1 cellular context compared by ENCODE assay signal in the genomic region with DNA sequence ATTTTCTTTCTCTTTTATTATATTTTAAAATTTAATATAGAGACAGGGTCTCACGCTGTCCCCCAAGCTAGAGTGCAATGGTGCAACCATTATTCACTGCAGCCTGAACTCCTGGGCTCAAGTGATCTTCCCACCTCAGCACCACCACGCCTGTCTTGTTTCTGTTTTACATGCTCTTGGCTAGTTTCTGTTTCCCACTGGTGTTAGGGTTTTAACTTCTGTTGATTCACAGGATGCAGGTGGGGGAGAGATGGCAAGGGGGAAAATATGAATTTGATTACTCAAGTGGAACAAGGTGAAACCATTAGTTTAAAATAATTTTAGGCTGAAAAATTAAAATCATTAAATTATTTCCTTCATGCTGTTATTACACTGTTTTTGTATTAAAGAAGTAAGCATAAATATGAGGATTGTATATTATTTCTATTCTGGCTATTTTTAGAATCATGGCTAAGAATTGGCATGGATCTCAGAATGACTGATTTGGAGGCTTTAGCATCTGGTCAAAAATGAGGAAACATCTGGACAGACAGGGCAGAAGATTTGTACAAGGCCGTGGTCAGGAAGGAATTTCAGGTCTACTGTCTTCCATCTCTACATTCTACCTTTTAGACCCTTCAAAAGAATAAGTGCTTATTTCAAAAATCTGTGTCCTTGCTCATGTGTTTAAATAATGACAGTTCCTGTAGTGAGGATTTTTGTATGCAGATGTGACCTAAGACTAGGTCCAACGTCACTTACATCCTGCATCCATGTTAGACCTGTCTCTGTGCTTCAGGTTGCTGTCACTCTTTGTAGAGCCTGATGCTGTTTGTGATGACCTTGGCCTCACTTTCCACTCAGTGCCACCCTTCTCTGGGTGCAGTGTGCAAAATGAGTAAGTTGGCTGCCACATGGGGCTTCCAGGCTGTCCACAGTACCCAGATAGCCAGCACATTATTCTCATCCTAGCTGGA.
TF ChIP-seq lines count a peak whose summit lies in the region.

No MANE protein-coding gene starts in this region.

TF ChIP-seq in GM12878, 131 proteins besides CTCF, POLR2A, EP300 and RAD21 (continued from another document and continues in another):
- TF ChIP-seq E2F4 (IDR thresholded peaks at IDR 0.05; ENCODE audit: low read depth, low read length) (no peak), CEBPB (IDR thresholded peaks at IDR 0.05; ENCODE audit: borderline replicate concordance in 1 of 2, low read depth in 2 of 2, low read length in 2 of 2) (no peak), EGR1 (IDR thresholded peaks at IDR 0.05; ENCODE audit: borderline replicate concordance in 1 of 2, low read depth in 2 of 2, low read length in 2 of 2) (no peak), KAT2A (conservative IDR thresholded peaks at IDR 0.05; ENCODE audit: control insufficient read depth, low read depth, low read length) (no peak), POLR2AphosphoS2 (IDR thresholded peaks at IDR 0.05; ENCODE audit: low read depth, low read length) (no peak), TARDBP (IDR thresholded peaks at IDR 0.05; ENCODE audit: borderline replicate concordance) (no peak), NR2C2 (IDR thresholded peaks at IDR 0.05; ENCODE audit: borderline replicate concordance, control insufficient read depth, insufficient read length, low read depth) (no peak), NFYA (IDR thresholded peaks at IDR 0.05; ENCODE audit: borderline replicate concordance, low read depth, low read length) (no peak), MLLT1 (IDR thresholded peaks at IDR 0.05) (no peak), SMC3 (IDR thresholded peaks at IDR 0.05; ENCODE audit: borderline replicate concordance, low read length) (peak; percentile 13; the same call in 1 of the 2 replicates), NR2C1 (IDR thresholded peaks at IDR 0.05) (no peak), PML (IDR thresholded peaks at IDR 0.05; ENCODE audit: low read length) (no peak), USF2 (IDR thresholded peaks at IDR 0.05; ENCODE audit: borderline replicate concordance, low read depth, low read length) (no peak), MTA2 (IDR thresholded peaks at IDR 0.05; ENCODE audit: low read depth) (peak; percentile 68), NR2F1 (conservative IDR thresholded peaks at IDR 0.05) (no peak), MXI1 (IDR thresholded peaks at IDR 0.05; ENCODE audit: low read depth, low read length) (peak; percentile 59; the same call in 1 of the 2 replicates), BHLHE40 (IDR thresholded peaks at IDR 0.05; ENCODE audit: borderline replicate concordance in 1 of 2, low read depth in 2 of 2, low read length in 1 of 2) (no peak), GABPA (IDR thresholded peaks at IDR 0.05; ENCODE audit: low read depth) (no peak), FOXM1 (IDR thresholded peaks at IDR 0.05; ENCODE audit: low read depth, low read length) (peak; percentile 70; the same call in 1 of the 2 replicates), SIX5 (IDR thresholded peaks at IDR 0.05; ENCODE audit: low read depth, low read length, severe bottlenecking) (no peak), E2F8 (IDR thresholded peaks at IDR 0.05; ENCODE audit: low read depth, partially characterized antibody) (no peak), BACH1 (IDR thresholded peaks at IDR 0.05; ENCODE audit: borderline replicate concordance) (peak; percentile 59; the same call in 1 of the 2 replicates), MEF2B (IDR thresholded peaks at IDR 0.05; ENCODE audit: partially characterized antibody, poor library complexity, severe bottlenecking) (peak; percentile 83), SREBF2 (IDR thresholded peaks at IDR 0.05; ENCODE audit: low read length) (no peak), ZBED1 (IDR thresholded peaks at IDR 0.05; ENCODE audit: borderline replicate concordance) (no peak), BCL11A (IDR thresholded peaks at IDR 0.05; ENCODE audit: low read depth, low read length) (no peak), ZNF622 (IDR thresholded peaks at IDR 0.05) (no peak), BRCA1 (IDR thresholded peaks at IDR 0.05; ENCODE audit: low read depth, low read length) (no peak), SREBF1 (IDR thresholded peaks at IDR 0.05; ENCODE audit: low read length) (no peak), TCF12 (IDR thresholded peaks at IDR 0.05; ENCODE audit: low read depth, low read length) (peak; percentile 80), ZZZ3 (IDR thresholded peaks at IDR 0.05; ENCODE audit: control insufficient read depth, insufficient read length, low read depth) (no peak), ZNF384 (IDR thresholded peaks at IDR 0.05; ENCODE audit: borderline replicate concordance, low read depth, low read length) (no peak), RELA (IDR thresholded peaks at IDR 0.05; ENCODE audit: borderline replicate concordance, partially characterized antibody) (no peak), ZSCAN29 (IDR thresholded peaks at IDR 0.05) (no peak), RAD51 (IDR thresholded peaks at IDR 0.05) (no peak)
- TF ChIP-seq, protein P1, sequence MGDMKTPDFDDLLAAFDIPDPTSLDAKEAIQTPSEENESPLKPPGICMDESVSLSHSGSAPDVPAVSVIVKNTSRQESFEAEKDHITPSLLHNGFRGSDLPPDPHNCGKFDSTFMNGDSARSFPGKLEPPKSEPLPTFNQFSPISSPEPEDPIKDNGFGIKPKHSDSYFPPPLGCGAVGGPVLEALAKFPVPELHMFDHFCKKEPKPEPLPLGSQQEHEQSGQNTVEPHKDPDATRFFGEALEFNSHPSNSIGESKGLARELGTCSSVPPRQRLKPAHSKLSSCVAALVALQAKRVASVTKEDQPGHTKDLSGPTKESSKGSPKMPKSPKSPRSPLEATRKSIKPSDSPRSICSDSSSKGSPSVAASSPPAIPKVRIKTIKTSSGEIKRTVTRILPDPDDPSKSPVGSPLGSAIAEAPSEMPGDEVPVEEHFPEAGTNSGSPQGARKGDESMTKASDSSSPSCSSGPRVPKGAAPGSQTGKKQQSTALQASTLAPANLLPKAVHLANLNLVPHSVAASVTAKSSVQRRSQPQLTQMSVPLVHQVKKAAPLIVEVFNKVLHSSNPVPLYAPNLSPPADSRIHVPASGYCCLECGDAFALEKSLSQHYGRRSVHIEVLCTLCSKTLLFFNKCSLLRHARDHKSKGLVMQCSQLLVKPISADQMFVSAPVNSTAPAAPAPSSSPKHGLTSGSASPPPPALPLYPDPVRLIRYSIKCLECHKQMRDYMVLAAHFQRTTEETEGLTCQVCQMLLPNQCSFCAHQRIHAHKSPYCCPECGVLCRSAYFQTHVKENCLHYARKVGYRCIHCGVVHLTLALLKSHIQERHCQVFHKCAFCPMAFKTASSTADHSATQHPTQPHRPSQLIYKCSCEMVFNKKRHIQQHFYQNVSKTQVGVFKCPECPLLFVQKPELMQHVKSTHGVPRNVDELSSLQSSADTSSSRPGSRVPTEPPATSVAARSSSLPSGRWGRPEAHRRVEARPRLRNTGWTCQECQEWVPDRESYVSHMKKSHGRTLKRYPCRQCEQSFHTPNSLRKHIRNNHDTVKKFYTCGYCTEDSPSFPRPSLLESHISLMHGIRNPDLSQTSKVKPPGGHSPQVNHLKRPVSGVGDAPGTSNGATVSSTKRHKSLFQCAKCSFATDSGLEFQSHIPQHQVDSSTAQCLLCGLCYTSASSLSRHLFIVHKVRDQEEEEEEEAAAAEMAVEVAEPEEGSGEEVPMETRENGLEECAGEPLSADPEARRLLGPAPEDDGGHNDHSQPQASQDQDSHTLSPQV (IDR thresholded peaks at IDR 0.05) = peak; percentile 98
- TF ChIP-seq, protein P2, sequence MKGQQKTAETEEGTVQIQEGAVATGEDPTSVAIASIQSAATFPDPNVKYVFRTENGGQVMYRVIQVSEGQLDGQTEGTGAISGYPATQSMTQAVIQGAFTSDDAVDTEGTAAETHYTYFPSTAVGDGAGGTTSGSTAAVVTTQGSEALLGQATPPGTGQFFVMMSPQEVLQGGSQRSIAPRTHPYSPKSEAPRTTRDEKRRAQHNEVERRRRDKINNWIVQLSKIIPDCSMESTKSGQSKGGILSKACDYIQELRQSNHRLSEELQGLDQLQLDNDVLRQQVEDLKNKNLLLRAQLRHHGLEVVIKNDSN (IDR thresholded peaks at IDR 0.05; ENCODE audit: borderline replicate concordance, extremely low read length, insufficient read depth, low read depth, low read length) = no peak
- TF ChIP-seq, protein P3, sequence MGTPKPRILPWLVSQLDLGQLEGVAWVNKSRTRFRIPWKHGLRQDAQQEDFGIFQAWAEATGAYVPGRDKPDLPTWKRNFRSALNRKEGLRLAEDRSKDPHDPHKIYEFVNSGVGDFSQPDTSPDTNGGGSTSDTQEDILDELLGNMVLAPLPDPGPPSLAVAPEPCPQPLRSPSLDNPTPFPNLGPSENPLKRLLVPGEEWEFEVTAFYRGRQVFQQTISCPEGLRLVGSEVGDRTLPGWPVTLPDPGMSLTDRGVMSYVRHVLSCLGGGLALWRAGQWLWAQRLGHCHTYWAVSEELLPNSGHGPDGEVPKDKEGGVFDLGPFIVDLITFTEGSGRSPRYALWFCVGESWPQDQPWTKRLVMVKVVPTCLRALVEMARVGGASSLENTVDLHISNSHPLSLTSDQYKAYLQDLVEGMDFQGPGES (IDR thresholded peaks at IDR 0.05) = 0 out of 2 replicates have a peak, but pooled peaks have one; percentile 4
- TF ChIP-seq, protein P4, sequence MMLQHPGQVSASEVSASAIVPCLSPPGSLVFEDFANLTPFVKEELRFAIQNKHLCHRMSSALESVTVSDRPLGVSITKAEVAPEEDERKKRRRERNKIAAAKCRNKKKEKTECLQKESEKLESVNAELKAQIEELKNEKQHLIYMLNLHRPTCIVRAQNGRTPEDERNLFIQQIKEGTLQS (IDR thresholded peaks at IDR 0.05; ENCODE audit: borderline replicate concordance, extremely low read depth, low read depth, low read length) = no peak
- TF ChIP-seq, protein P5, sequence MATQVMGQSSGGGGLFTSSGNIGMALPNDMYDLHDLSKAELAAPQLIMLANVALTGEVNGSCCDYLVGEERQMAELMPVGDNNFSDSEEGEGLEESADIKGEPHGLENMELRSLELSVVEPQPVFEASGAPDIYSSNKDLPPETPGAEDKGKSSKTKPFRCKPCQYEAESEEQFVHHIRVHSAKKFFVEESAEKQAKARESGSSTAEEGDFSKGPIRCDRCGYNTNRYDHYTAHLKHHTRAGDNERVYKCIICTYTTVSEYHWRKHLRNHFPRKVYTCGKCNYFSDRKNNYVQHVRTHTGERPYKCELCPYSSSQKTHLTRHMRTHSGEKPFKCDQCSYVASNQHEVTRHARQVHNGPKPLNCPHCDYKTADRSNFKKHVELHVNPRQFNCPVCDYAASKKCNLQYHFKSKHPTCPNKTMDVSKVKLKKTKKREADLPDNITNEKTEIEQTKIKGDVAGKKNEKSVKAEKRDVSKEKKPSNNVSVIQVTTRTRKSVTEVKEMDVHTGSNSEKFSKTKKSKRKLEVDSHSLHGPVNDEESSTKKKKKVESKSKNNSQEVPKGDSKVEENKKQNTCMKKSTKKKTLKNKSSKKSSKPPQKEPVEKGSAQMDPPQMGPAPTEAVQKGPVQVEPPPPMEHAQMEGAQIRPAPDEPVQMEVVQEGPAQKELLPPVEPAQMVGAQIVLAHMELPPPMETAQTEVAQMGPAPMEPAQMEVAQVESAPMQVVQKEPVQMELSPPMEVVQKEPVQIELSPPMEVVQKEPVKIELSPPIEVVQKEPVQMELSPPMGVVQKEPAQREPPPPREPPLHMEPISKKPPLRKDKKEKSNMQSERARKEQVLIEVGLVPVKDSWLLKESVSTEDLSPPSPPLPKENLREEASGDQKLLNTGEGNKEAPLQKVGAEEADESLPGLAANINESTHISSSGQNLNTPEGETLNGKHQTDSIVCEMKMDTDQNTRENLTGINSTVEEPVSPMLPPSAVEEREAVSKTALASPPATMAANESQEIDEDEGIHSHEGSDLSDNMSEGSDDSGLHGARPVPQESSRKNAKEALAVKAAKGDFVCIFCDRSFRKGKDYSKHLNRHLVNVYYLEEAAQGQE (IDR thresholded peaks at IDR 0.05; ENCODE audit: low read depth, low read length) = no peak
